In genomic region chr15:35379972-35380371, GRCh38 we compare ENCODE assay signal across 26 cellular contexts.
"Had no signal": no experiment of that assay in that cellular context is flagged by ENCODE, and none has a peak within 500 bp of the region (broad histone marks: within the 10 kb centered on the region; RNA-seq: fewer than 3 reads in every experiment).

No MANE protein-coding gene starts in this region.

- ATAC-seq: activated CD4-positive, CD25-positive, alpha-beta regulatory T cell treated with anti-CD3 and anti-CD28 coated beads, Interleukin-2, amount 50 U/mL, for 24 hours; activated CD8-positive, alpha-beta memory T cell treated with anti-CD3 and anti-CD28 coated beads, Interleukin-2, amount 10 ng/mL, durations not matched to agents 7 days and 5 days; activated CD8-positive, alpha-beta T cell treated with anti-CD3 and anti-CD28 coated beads for 36 hours; activated naive CD8-positive, alpha-beta T cell treated with anti-CD3 and anti-CD28 coated beads, Interleukin-2, amount 50 U/mL, for 24 hours; body of pancreas; gastroesophageal sphincter; left colon; sciatic nerve; stimulated activated naive B cell treated with anti-CD40 and anti-IgM and Interleukin-4, amounts not matched to agents 10 μg/mL and 1 μg/mL and 100 μg/mL, for 72 hours had no signal

- DNase-seq: activated CD4-positive, alpha-beta T cell treated with anti-CD3 and anti-CD28 coated beads, Interleukin-2, amount 10 ng/mL, durations not matched to agents 24 days and 14 days; activated CD8-positive, alpha-beta memory T cell treated with anti-CD3 and anti-CD28 coated beads, Interleukin-2, amount 10 ng/mL, durations not matched to agents 7 days and 5 days; activated CD8-positive, alpha-beta T cell treated with anti-CD3 and anti-CD28 coated beads for 36 hours; activated gamma-delta T cell; activated naive CD4-positive, alpha-beta T cell treated with anti-CD3 and anti-CD28 coated beads, Interleukin-2, amount 50 U/mL, for 16 hours; activated naive CD8-positive, alpha-beta T cell treated with anti-CD3 and anti-CD28 coated beads, Interleukin-2, amount 50 U/mL, for 24 hours; activated T-cell treated with anti-CD3 and anti-CD28 coated beads for 4 hours; body of pancreas; dermis blood vessel endothelial cell; effector CD8-positive, alpha-beta T cell; esophagus squamous epithelium; hypothalamus; left colon; naive B cell; occipital lobe; small intestine; stimulated activated CD4-positive, alpha-beta T cell treated with anti-CD3 and anti-CD28 coated beads, Interleukin-15, amount 100 ng/mL, for 24 hours; stimulated activated CD8-positive, alpha-beta memory T cell treated with anti-CD3 and anti-CD28 coated beads, Interleukin-4, amount 100 ng/mL, for 48 hours; stimulated activated naive B cell treated with anti-CD40 and anti-IgM and Interleukin-4, amounts not matched to agents 10 μg/mL and 1 μg/mL and 100 μg/mL, for 72 hours; testis; trophoblast cell had no signal

- H3K36me3 ChIP-seq: vagina had no signal

- H3K27me3 ChIP-seq: body of pancreas, esophagus squamous epithelium, gastroesophageal sphincter, testis, vagina had no signal

- H3K27ac ChIP-seq: body of pancreas, esophagus squamous epithelium, gastroesophageal sphincter, testis, vagina, VCaP had no signal

- H3K4me1 ChIP-seq: body of pancreas, esophagus squamous epithelium, gastroesophageal sphincter, testis, vagina had no signal

- H3K4me3 ChIP-seq: body of pancreas, esophagus squamous epithelium, gastroesophageal sphincter, testis, vagina had no signal
